Comparison of ENCODE assay signal across 12 cellular contexts in the genomic region with DNA sequence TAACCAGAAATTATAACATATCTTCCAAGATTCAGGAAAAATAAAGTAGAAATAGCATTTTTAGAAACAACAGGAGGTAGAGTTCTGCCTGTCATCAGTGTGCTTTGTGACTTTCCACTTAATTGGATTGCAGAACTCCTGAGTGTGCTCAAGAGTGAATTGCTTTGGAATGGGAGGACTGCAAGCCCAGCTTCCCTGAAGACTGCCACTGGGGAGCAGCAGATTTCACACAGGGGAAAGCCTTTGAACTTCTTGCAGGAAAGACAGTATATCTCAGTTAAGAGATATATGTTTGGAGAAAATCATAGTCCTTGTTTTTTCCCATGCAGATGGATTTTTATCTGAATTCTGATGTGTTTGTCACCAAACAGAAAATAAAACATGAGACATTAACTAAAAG.
DNase-seq lines count a peak whose midpoint lies in the region; FAIRE-seq and TF ChIP-seq lines count a peak whose summit lies in the region.
"Had no signal": no experiment of that assay in that cellular context is flagged by ENCODE, and none has a peak within 500 bp of the region (broad histone marks: within the 10 kb centered on the region; RNA-seq: fewer than 3 reads in every experiment).

No MANE protein-coding gene starts in this region.

- H3K79me2 ChIP-seq in H1 (ENCODE audit: control insufficient read depth in 1 of 2, insufficient read depth in 2 of 2, low read length in 2 of 2) = no peaks in the 10 kb centered on the region

- H3K56ac ChIP-seq in H1 (replicated peaks; ENCODE audit: insufficient read length, low read depth, low read length) = no peak overlapping the region

- no peak overlapping the region for H3K14ac ChIP-seq in H1 (ENCODE audit: insufficient read length)

- no peak overlapping the region for H4K91ac ChIP-seq in H1 (replicated peaks; ENCODE audit: insufficient read length, low read length)

- no peaks in the 10 kb centered on the region for H4K20me1 ChIP-seq in H1 (replicated peaks in 1 of 2; ENCODE audit: control insufficient read depth in 1 of 2, insufficient read depth in 2 of 2, low read length in 2 of 2)

- peak; percentile 19 to 43 (median 43) for TF ChIP-seq CTCF in H1 (IDR thresholded peaks at IDR 0.05; ENCODE audit: control extremely low read depth in 1 of 3, insufficient read depth in 1 of 3, low read depth in 1 of 3, low read length in 3 of 3)

- CTCF ChIA-PET in H1 (lab: Charles Lee; ENCODE audit: partially characterized antibody) = interaction anchor here (1.6 kb wide), 1 partner anchor 85 kb away, joined by 4 read pairs; no protein-coding TSS in a partner anchor

- no peak overlapping the region for H2BK15ac ChIP-seq in H1 (ENCODE audit: low read length)

- no peak overlapping the region for H4K5ac ChIP-seq in H1 (ENCODE audit: insufficient read length, low read depth, low read length)

- TF ChIP-seq POLR2A in H1 (IDR thresholded peaks at IDR 0.05; ENCODE audit: control extremely low read depth in 1 of 2, low read depth in 2 of 2, low read length in 2 of 2) = no peak

- peak; percentile 59 for DNase-seq in DMS53 (lab: John Stamatoyannopoulos, UW)
- DNase-seq in NCI-H69 (lab: John Stamatoyannopoulos, UW) = peak; percentile 23
- no peak for DNase-seq in H1 (ENCODE audit: low read depth in 1 of 2, low spot score in 2 of 2)
- DNase-seq in midbrain (lab: John Stamatoyannopoulos, UW) = peak; percentile 3
- DNase-seq in mucosa of gallbladder (ENCODE audit: low spot score) = no peak
- no peak for DNase-seq in stimulated activated CD8-positive, alpha-beta memory T cell treated with anti-CD3 and anti-CD28 coated beads, Interleukin-4, amount 100 ng/mL, for 48 hours
- DNase-seq in SHP77 (lab: John Stamatoyannopoulos, UW) = no peak
- no peak for DNase-seq in Kasumi-1 (lab: John Stamatoyannopoulos, UW)
- DNase-seq: activated CD4-positive, alpha-beta T cell treated with anti-CD3 and anti-CD28 coated beads for 1 hour; KBM-7; upper lobe of right lung had no signal

- H2AFZ ChIP-seq in H1 (ENCODE audit: low read length) = no peak overlapping the region

- no peak overlapping the region for H3K4me3 ChIP-seq in H1 (ENCODE audit: extremely low read depth in 1 of 4, insufficient read depth in 2 of 4, low read depth in 3 of 4, low read length in 4 of 4)
- H3K4me3 ChIP-seq: upper lobe of right lung had no signal

- peak; percentile 24 for FAIRE-seq in H1 (lab: Jason Lieb, UNC)
- FAIRE-seq: frontal cortex had no signal

- peak; percentile 44 to 53 for TF ChIP-seq RAD21 in H1 (IDR thresholded peaks at IDR 0.05 in 1 of 2, conservative IDR thresholded peaks at IDR 0.05 in 1 of 2; ENCODE audit: low read depth in 2 of 2, low read length in 2 of 2)

- no peak overlapping the region for H3K4ac ChIP-seq in H1 (replicated peaks; ENCODE audit: insufficient read length, low read depth, low read length)

- no peak overlapping the region for H3K23ac ChIP-seq in H1 (ENCODE audit: insufficient read length)

- H4K8ac ChIP-seq in H1 (ENCODE audit: extremely low read depth, insufficient read depth, low read length) = no peak overlapping the region

- no peaks in the 10 kb centered on the region for H3K9me3 ChIP-seq in H1 (ENCODE audit: insufficient read depth in 2 of 2, low read depth in 1 of 2, low read length in 1 of 2)
- H3K9me3 ChIP-seq: upper lobe of right lung had no signal

- H3K18ac ChIP-seq in H1 (ENCODE audit: extremely low read depth, low read length) = no peak overlapping the region; the same call in 1 of the 2 replicates

- H3K9ac ChIP-seq in H1 (replicated peaks in 1 of 4; ENCODE audit: extremely low read depth in 1 of 4, low read depth in 3 of 4, low read length in 3 of 4) = no peak overlapping the region

- H3K23me2 ChIP-seq in H1 (ENCODE audit: low read depth, low read length) = no peaks in the 10 kb centered on the region

- no peaks in the 10 kb centered on the region for H3K4me1 ChIP-seq in H1 (replicated peaks in 1 of 4; ENCODE audit: control insufficient read depth in 3 of 4, insufficient read depth in 4 of 4, low read length in 3 of 4)
- H3K4me1 ChIP-seq: upper lobe of right lung had no signal

- no peak overlapping the region for H2BK5ac ChIP-seq in H1 (ENCODE audit: low read depth, low read length)

- peaks cover 0 to 2% (median 0%) of the 10 kb centered on the region in 4 experiments; a peak in 1 of 7 replicates for H3K27me3 ChIP-seq in H1 (replicated peaks in 1 of 4; ENCODE audit: control insufficient read depth in 3 of 4, extremely low read depth in 1 of 4, insufficient read depth in 3 of 4, low read length in 3 of 4)
- H3K27me3 ChIP-seq: upper lobe of right lung had no signal

- H2AK5ac ChIP-seq in H1 (ENCODE audit: low read depth, low read length) = no peak overlapping the region

- no peak overlapping the region for H2BK120ac ChIP-seq in H1 (replicated peaks; ENCODE audit: low read depth, low read length)

- H3K36me3 ChIP-seq in H1 (ENCODE audit: control insufficient read depth in 2 of 4, insufficient read depth in 4 of 4, low read length in 3 of 4) = no peaks in the 10 kb centered on the region
- H3K36me3 ChIP-seq: upper lobe of right lung had no signal

- no peaks in the 10 kb centered on the region for H3K79me1 ChIP-seq in H1 (ENCODE audit: low read depth, low read length)

- POLR2A ChIA-PET in H1 (lab: Charles Lee; ENCODE audit: partially characterized antibody) = no interaction called here

- H3K27ac ChIP-seq in H1 (ENCODE audit: low read depth, low read length) = no peak overlapping the region
- H3K27ac ChIP-seq: upper lobe of right lung had no signal

- no peak overlapping the region for H3K4me2 ChIP-seq in H1 (ENCODE audit: insufficient read depth in 1 of 2, low read depth in 2 of 2, low read length in 2 of 2)

- H2BK20ac ChIP-seq in H1 (ENCODE audit: low read length) = no peak overlapping the region

- no peak overlapping the region for H2BK12ac ChIP-seq in H1 (ENCODE audit: low read depth, low read length)

- no peak for TF ChIP-seq EP300 in H1 (IDR thresholded peaks at IDR 0.05; ENCODE audit: borderline replicate concordance in 1 of 2, low read depth in 2 of 2, low read length in 2 of 2)

TF ChIP-seq in H1, 55 proteins besides CTCF, POLR2A, EP300 and RAD21:
- no peak for TF ChIP-seq KDM1A (IDR thresholded peaks at IDR 0.05; ENCODE audit: borderline replicate concordance, low read length)
- TF ChIP-seq BACH1 (IDR thresholded peaks at IDR 0.05; ENCODE audit: low read length) = no peak
- no peak for TF ChIP-seq SIX5 (IDR thresholded peaks at IDR 0.05; ENCODE audit: low read depth, low read length)
- TF ChIP-seq CHD1 (IDR thresholded peaks at IDR 0.05; ENCODE audit: low read depth, low read length) = no peak
- TF ChIP-seq EGR1 (IDR thresholded peaks at IDR 0.05; ENCODE audit: borderline replicate concordance, low read depth, low read length) = no peak
- TF ChIP-seq JUN (IDR thresholded peaks at IDR 0.05; ENCODE audit: low read depth, low read length) = no peak
- no peak for TF ChIP-seq RBBP5 (IDR thresholded peaks at IDR 0.05; ENCODE audit: borderline replicate concordance, low read depth, low read length)
- no peak for TF ChIP-seq HDAC2 (IDR thresholded peaks at IDR 0.05; ENCODE audit: borderline replicate concordance in 1 of 2, low read depth in 2 of 2, low read length in 2 of 2)
- no peak for TF ChIP-seq RNF2 (IDR thresholded peaks at IDR 0.05; ENCODE audit: borderline replicate concordance, low read depth, low read length, missing control alignments, poor library complexity, severe bottlenecking)
- TF ChIP-seq BCL11A (IDR thresholded peaks at IDR 0.05; ENCODE audit: low read depth in 2 of 2, low read length in 2 of 2) = no peak
- no peak for TF ChIP-seq CREB1 (IDR thresholded peaks at IDR 0.05)
- no peak for TF ChIP-seq POLR2AphosphoS5 (IDR thresholded peaks at IDR 0.05; ENCODE audit: low read depth, low read length)
- no peak for TF ChIP-seq CHD2 (IDR thresholded peaks at IDR 0.05; ENCODE audit: low read length)
- TF ChIP-seq CBX8 (IDR thresholded peaks at IDR 0.05; ENCODE audit: borderline replicate concordance, low read depth, low read length) = no peak
- TF ChIP-seq KDM5A (IDR thresholded peaks at IDR 0.05; ENCODE audit: low read length) = no peak
- TF ChIP-seq SIRT6 (IDR thresholded peaks at IDR 0.05; ENCODE audit: low read length) = no peak
- TF ChIP-seq GTF2F1 (IDR thresholded peaks at IDR 0.05; ENCODE audit: borderline replicate concordance, low read depth, low read length) = no peak
- no peak for TF ChIP-seq EZH2 (IDR thresholded peaks at IDR 0.05; ENCODE audit: low read depth, low read length, severe bottlenecking)

Comparison
In these comparisons a context has a peak if more than half of its experiments do, and no peak if none do; other contexts are left out.
1. DNase-seq: peak in DMS53 (single experiment), NCI-H69 (single experiment) and midbrain (single experiment); none in H1 (0 of 2), mucosa of gallbladder (single experiment), stimulated activated CD8-positive, alpha-beta memory T cell treated with anti-CD3 and anti-CD28 coated beads, Interleukin-4, amount 100 ng/mL, for 48 hours (single experiment), SHP77 (0 of 2) and Kasumi-1 (0 of 2).